In genomic region chr5:107671742-107672211, GRCh38 we compare ENCODE assay signal across 8 cellular contexts. TPM values are rescaled to one million over a fixed set of nuclear protein-coding genes. Genes with fewer than 3 reads are reported as not detected.
DNase-seq lines count a peak whose midpoint lies in the region; ATAC-seq and TF ChIP-seq lines count a peak whose summit lies in the region.

No MANE protein-coding gene starts in this region.

- H3K36me3 ChIP-seq in hepatocyte (replicated peaks; ENCODE audit: insufficient read depth, low read depth): no peaks in the 10 kb centered on the region
- no peaks in the 10 kb centered on the region for H3K36me3 ChIP-seq in gastrocnemius medialis

- peak overlapping the region; percentile 65 for H3K4me3 Mint-ChIP-seq in activated naive CD8-positive, alpha-beta T cell treated with anti-CD3 and anti-CD28 coated beads for 36 hours

- H3K4me1 Mint-ChIP-seq in activated naive CD8-positive, alpha-beta T cell treated with anti-CD3 and anti-CD28 coated beads for 36 hours: peaks cover 23% of the 10 kb centered on the region

- peak overlapping the region; percentile 54 for H2AFZ ChIP-seq in hepatocyte

- H3K9me2 ChIP-seq in hepatocyte (replicated peaks; ENCODE audit: insufficient read depth): no peaks in the 10 kb centered on the region

- peaks cover 82% of the 10 kb centered on the region for H3K27me3 Mint-ChIP-seq in activated naive CD8-positive, alpha-beta T cell treated with anti-CD3 and anti-CD28 coated beads for 36 hours

- in situ Hi-C loops in GM13977 (cut with MboI; ENCODE audit: low pct_unique_long_range_greater_than_20kb, low sequenced_read_pairs, unreplicated experiment) (no loop called here), gastrocnemius medialis (cut with MboI; ENCODE audit: low sequenced_read_pairs in 4 of 4) (no loop called here)

- intact Hi-C loops in gastrocnemius medialis (cut with DNase I; ENCODE audit: low total_unique reads): loop anchor here (5.0 to 10.0 kb wide), 3 partner anchors 129 to 1397 kb away; no protein-coding TSS in a partner anchor

- peak overlapping the region; percentile 91 for H3K4me2 ChIP-seq in hepatocyte

- no peaks in the 10 kb centered on the region for H3K27me3 ChIP-seq in hepatocyte
- peaks cover 4 to 11% (median 5%) of the 10 kb centered on the region in 3 donors for H3K27me3 ChIP-seq in gastrocnemius medialis

- peaks cover 7% of the 10 kb centered on the region for H4K20me1 ChIP-seq in hepatocyte (ENCODE audit: insufficient read depth, poor library complexity, severe bottlenecking)

- H3K79me2 ChIP-seq in hepatocyte: peaks cover 46% of the 10 kb centered on the region

- peaks cover 2% of the 10 kb centered on the region for H3K36me3 Mint-ChIP-seq in activated naive CD8-positive, alpha-beta T cell treated with anti-CD3 and anti-CD28 coated beads for 36 hours

- WGBS in hepatocyte (ENCODE audit: low lambda C conversion rate, missing lambda C conversion rate): under 1% methylated on average over 20 of the region's 20 CpGs

- H3K4me1 ChIP-seq in hepatocyte (ENCODE audit: insufficient read depth) (peaks cover 4% of the 10 kb centered on the region), gastrocnemius medialis (peaks cover 10 to 27% of the 10 kb centered on the region in 2 donors)

- DNase-seq in AG04449 (ENCODE audit: low read depth, low spot score) (no peak), GM13977 (ENCODE audit: low spot score) (peak; percentile 51), NCI-H2107 treated with DMSO at 0.1 percent for 48 hours (lab: John Stamatoyannopoulos, UW; ENCODE audit: unreplicated experiment) (peak; percentile 53), hepatocyte (ENCODE audit: low spot score) (peak; percentile 62), gastrocnemius medialis (no peak), cerebellar nuclear complex (lab: John Stamatoyannopoulos, UW) (no peak)
- no peak for DNase-seq in activated naive CD8-positive, alpha-beta T cell treated with anti-CD3 and anti-CD28 coated beads for 36 hours

- no peaks in the 10 kb centered on the region for H3K9me3 Mint-ChIP-seq in activated naive CD8-positive, alpha-beta T cell treated with anti-CD3 and anti-CD28 coated beads for 36 hours

- H3K27ac Mint-ChIP-seq in activated naive CD8-positive, alpha-beta T cell treated with anti-CD3 and anti-CD28 coated beads for 36 hours: no peak overlapping the region

- POLR2A ChIA-PET in AG04449 (lab: Yijun Ruan, JAX): interaction anchor here (0.7 kb wide), 1 partner anchor 200 kb away, joined by 4 read pairs; no protein-coding TSS in a partner anchor

- no peak for TF ChIP-seq POLR2A in gastrocnemius medialis (IDR thresholded peaks at IDR 0.05)

- H3K27ac ChIP-seq in hepatocyte (peak overlapping the region; percentile 74), gastrocnemius medialis (peak overlapping the region in 2 of 4 donors; percentile 44 to 58)

- CTCF ChIA-PET in AG04449 (lab: Yijun Ruan, JAX): no interaction called here

- ATAC-seq in gastrocnemius medialis (no peak), GM18517 (IDR thresholded peaks at IDR 0.05; ENCODE audit: unreplicated experiment) (no peak)

- no peak for TF ChIP-seq CTCF in AG04449 (IDR thresholded peaks at IDR 0.05; ENCODE audit: insufficient read depth, low read length, missing control alignments)
- no peak for TF ChIP-seq CTCF in GM13977 (IDR thresholded peaks at IDR 0.05; ENCODE audit: extremely low read depth, insufficient read depth, missing control alignments)
- no peak for TF ChIP-seq CTCF in hepatocyte (IDR thresholded peaks at IDR 0.05; ENCODE audit: poor library complexity)
- no peak for TF ChIP-seq CTCF in gastrocnemius medialis (IDR thresholded peaks at IDR 0.05 in 4 of 5, conservative IDR thresholded peaks at IDR 0.05 in 1 of 5)

- peak overlapping the region; percentile 63 for H3K4me3 ChIP-seq in AG04449 (ENCODE audit: low read depth, low read length)
- peak overlapping the region; percentile 80 for H3K4me3 ChIP-seq in hepatocyte
- peak overlapping the region; percentile 57 to 74 (median 67) for H3K4me3 ChIP-seq in gastrocnemius medialis

- H3K9me3 ChIP-seq in hepatocyte (ENCODE audit: low read depth) (no peaks in the 10 kb centered on the region), gastrocnemius medialis (no peaks in the 10 kb centered on the region)

RNA-seq across cellular contexts. Expression of gene EFNA5, which starts 1.0 kb away (rescaled TPM):
- total RNA-seq in activated naive CD8-positive, alpha-beta T cell treated with anti-CD3 and anti-CD28 coated beads for 36 hours: not detected
- total RNA-seq in hepatocyte: 10.2 and 18.8 TPM in 2 replicates
- polyA plus RNA-seq in hepatocyte: 8.5 and 12.1 TPM in 2 replicates
- total RNA-seq in gastrocnemius medialis: under 1 TPM in 3 of 4 donors, not detected in 1; 0.15 to 0.62 (median 0.20) TPM

Comparison
In these comparisons a context has a peak if more than half of its experiments do, and no peak if none do; other contexts are left out.
1. DNase-seq: peak in GM13977 (single experiment), NCI-H2107 treated with DMSO at 0.1 percent for 48 hours (single experiment) and hepatocyte (single experiment); none in AG04449 (single experiment), activated naive CD8-positive, alpha-beta T cell treated with anti-CD3 and anti-CD28 coated beads for 36 hours (single experiment), gastrocnemius medialis (0 of 2) and cerebellar nuclear complex (0 of 2).
2. Peak in every context shown above with its lines, with median percentiles within 50 percentile points of each other: H3K4me3 ChIP-seq.